Comparison of ENCODE assay signal across 8 cellular contexts in genomic region chr5:140966293-140967225, GRCh38. TPM values are rescaled to one million over a fixed set of nuclear protein-coding genes. Genes with fewer than 3 reads are reported as not detected.
A peak's percentile ranks its signal among the peaks of the same experiment; 100 is the strongest.
DNase-seq lines count a peak whose midpoint lies in the region; ATAC-seq and TF ChIP-seq lines count a peak whose summit lies in the region.

A gene with protein sequence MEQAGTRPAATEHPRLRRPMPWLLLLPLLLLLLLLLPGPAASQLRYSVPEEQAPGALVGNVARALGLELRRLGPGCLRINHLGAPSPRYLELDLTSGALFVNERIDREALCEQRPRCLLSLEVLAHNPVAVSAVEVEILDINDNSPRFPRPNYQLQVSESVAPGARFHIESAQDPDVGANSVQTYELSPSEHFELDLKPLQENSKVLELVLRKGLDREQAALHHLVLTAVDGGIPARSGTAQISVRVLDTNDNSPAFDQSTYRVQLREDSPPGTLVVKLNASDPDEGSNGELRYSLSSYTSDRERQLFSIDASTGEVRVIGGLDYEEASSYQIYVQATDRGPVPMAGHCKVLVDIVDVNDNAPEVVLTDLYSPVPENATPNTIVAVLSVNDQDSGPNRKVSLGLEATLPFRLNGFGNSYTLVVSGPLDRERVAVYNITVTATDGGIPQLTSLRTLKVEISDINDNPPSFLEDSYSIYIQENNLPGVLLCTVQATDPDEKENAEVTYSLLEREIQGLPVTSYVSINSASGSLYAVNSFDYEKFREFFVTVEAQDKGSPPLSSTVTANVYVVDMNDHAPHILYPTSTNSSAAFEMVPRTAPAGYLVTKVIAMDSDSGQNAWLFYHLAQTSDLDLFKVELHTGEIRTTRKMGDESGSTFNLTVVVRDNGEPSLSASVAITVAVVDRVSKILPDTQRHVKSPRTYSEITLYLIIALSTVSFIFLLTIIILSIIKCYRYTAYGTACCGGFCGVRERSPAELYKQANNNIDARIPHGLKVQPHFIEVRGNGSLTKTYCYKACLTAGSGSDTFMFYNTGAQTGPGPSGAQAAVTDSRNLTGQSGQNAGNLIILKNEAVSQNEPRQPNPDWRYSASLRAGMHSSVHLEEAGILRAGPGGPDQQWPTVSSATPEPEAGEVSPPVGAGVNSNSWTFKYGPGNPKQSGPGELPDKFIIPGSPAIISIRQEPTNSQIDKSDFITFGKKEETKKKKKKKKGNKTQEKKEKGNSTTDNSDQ (plus strand): TSS chr5:140966476. CDS start chr5:140966767, 291 bp downstream.

- TF ChIP-seq CTCF in coronary artery (IDR thresholded peaks at IDR 0.05) (no peak), liver (IDR thresholded peaks at IDR 0.05; ENCODE audit: low read depth, low read length, missing input control) (no peak), thoracic aorta (IDR thresholded peaks at IDR 0.05) (no peak)

- H3K36me3 ChIP-seq in liver (ENCODE audit: control insufficient read depth in 4 of 4, insufficient read depth in 3 of 4, low read depth in 1 of 4, low read length in 3 of 4) (no peaks in the 10 kb centered on the region), thoracic aorta (no peaks in the 10 kb centered on the region)

- peaks cover 0 to 20% (median 12%) of the 10 kb centered on the region in 4 donors for H3K4me1 ChIP-seq in liver (ENCODE audit: control insufficient read depth in 4 of 4, insufficient read depth in 4 of 4, low read length in 3 of 4)
- peaks cover 0 to 9% of the 10 kb centered on the region in 2 donors for H3K4me1 ChIP-seq in thoracic aorta (ENCODE audit: control insufficient read depth in 1 of 2, low read depth in 2 of 2)

- WGBS in liver, result 3% methylated on average over 80 of the region's 80 CpGs

- H3K4me3 ChIP-seq in coronary artery, result peak within 1 kb of the TSS; percentile 82
- H3K4me3 ChIP-seq in liver (ENCODE audit: low read depth in 1 of 3, low read length in 3 of 3), result peak within 1 kb of the TSS in 2 of 3 donors; percentile 52 to 60
- peak within 1 kb of the TSS; percentile 74 for H3K4me3 ChIP-seq in thoracic aorta

- peaks cover 0 to 4% (median 0%) of the 10 kb centered on the region in 4 donors for H3K9me3 ChIP-seq in liver (ENCODE audit: control insufficient read depth in 4 of 4, low read length in 3 of 4)
- H3K9me3 ChIP-seq in thoracic aorta, result no peaks in the 10 kb centered on the region

- DNase-seq in DMS153 (lab: John Stamatoyannopoulos, UW) (peak; percentile 44), NCI-H226 (peak; percentile 70), coronary artery (ENCODE audit: low spot score) (no peak), thoracic aorta (ENCODE audit: low spot score) (no peak), RPMI8226 (no peak)

- peaks cover 0 to 9% (median 5%) of the 10 kb centered on the region in 4 donors for H3K27me3 ChIP-seq in liver (ENCODE audit: control insufficient read depth in 4 of 4, insufficient read depth in 4 of 4, low read length in 3 of 4)
- no peaks in the 10 kb centered on the region for H3K27me3 ChIP-seq in thoracic aorta (replicated peaks; ENCODE audit: insufficient read depth)

- no peak for ATAC-seq in thoracic aorta (ENCODE audit: insufficient number of reproducible peaks, low FRiP score, low read depth)
- ATAC-seq in HG03097 (IDR thresholded peaks at IDR 0.05; ENCODE audit: low FRiP score, unreplicated experiment), result no peak
- ATAC-seq in HG03378 (IDR thresholded peaks at IDR 0.05; ENCODE audit: unreplicated experiment), result no peak

- H3K9ac ChIP-seq in liver (ENCODE audit: low read depth in 1 of 2, low read length in 2 of 2), result no peak within 1 kb of the TSS

- TF ChIP-seq RAD21 in liver (IDR thresholded peaks at IDR 0.05), result peak in 1 of 2 donors; percentile 20

- H3K27ac ChIP-seq in coronary artery, result peak within 1 kb of the TSS in 1 of 2 donors; percentile 68
- H3K27ac ChIP-seq in liver (ENCODE audit: low read depth in 1 of 2, low read length in 2 of 2), result peak within 1 kb of the TSS; percentile 28 to 31
- H3K27ac ChIP-seq in thoracic aorta, result peak within 1 kb of the TSS in 1 of 2 donors; percentile 55

TF ChIP-seq in liver, 16 proteins besides CTCF, POLR2A, EP300 and RAD21:
- TF ChIP-seq YY1 (IDR thresholded peaks at IDR 0.05), result no peak
- TF ChIP-seq REST (IDR thresholded peaks at IDR 0.05), result no peak
- TF ChIP-seq RXRA (IDR thresholded peaks at IDR 0.05), result no peak
- no peak for TF ChIP-seq JUND (IDR thresholded peaks at IDR 0.05)
- TF ChIP-seq, protein P1, sequence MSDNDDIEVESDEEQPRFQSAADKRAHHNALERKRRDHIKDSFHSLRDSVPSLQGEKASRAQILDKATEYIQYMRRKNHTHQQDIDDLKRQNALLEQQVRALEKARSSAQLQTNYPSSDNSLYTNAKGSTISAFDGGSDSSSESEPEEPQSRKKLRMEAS (IDR thresholded peaks at IDR 0.05), result no peak
- TF ChIP-seq FOXA2 (IDR thresholded peaks at IDR 0.05), result no peak
- TF ChIP-seq ZBTB33 (IDR thresholded peaks at IDR 0.05), result no peak
- TF ChIP-seq NR2F2 (IDR thresholded peaks at IDR 0.05), result no peak
TF ChIP-seq in liver: peak in this region for 0.

RNA-seq across cellular contexts. Expression of the gene that starts here (rescaled TPM):
- total RNA-seq in liver (1 to 10 TPM in 1 of 2 donors, under 1 TPM in 1; 0.93 to 1.8 TPM), thoracic aorta (under 1 TPM in 1 of 2 donors, not detected in 1; 0.71 TPM)
- polyA plus RNA-seq in liver, result under 1 TPM; 0.50 to 0.63 TPM

Comparison
In these comparisons a context has a peak if more than half of its experiments do, and no peak if none do; other contexts are left out.
1. DNase-seq: peak in DMS153 (single experiment) and NCI-H226 (single experiment); none in coronary artery (single experiment), thoracic aorta (single experiment) and RPMI8226 (single experiment).
2. Peak in every context shown above with its lines, with median percentiles within 50 percentile points of each other: H3K4me3 ChIP-seq.